21 cellular contexts compared by ENCODE assay signal in genomic region chr7:128303624-128304023, GRCh38. TPM values are rescaled to one million over a fixed set of nuclear protein-coding genes. Genes with fewer than 3 reads are reported as not detected.
"Had no signal": no experiment of that assay in that cellular context is flagged by ENCODE, and none has a peak within 500 bp of the region (broad histone marks: within the 10 kb centered on the region; RNA-seq: fewer than 3 reads in every experiment).

No MANE protein-coding gene starts in this region.

- H3K4me3 Mint-ChIP-seq: activated CD4-positive, alpha-beta memory T cell treated with anti-CD3 and anti-CD28 coated beads, Interleukin-2, amount 10 ng/mL, durations not matched to agents 7 days and 5 days; activated CD4-positive, alpha-beta T cell treated with anti-CD3 and anti-CD28 coated beads for 36 hours; activated naive CD4-positive, alpha-beta T cell treated with anti-CD3 and anti-CD28 coated beads for 36 hours; activated naive CD8-positive, alpha-beta T cell treated with anti-CD3 and anti-CD28 coated beads, Interleukin-2, amount 10 ng/mL, durations not matched to agents 7 days and 5 days; activated T-helper 17 cell treated with anti-CD3 and anti-CD28 coated beads, Interleukin-2, amount 50 U/mL, for 72 hours; T-helper 1 cell treated with Interleukin-12 subunit alpha and Interleukin-12 subunit beta and Interleukin-4 antibody, amounts not matched to agents 30 μg/mL and 1 μg/mL, for 36 hours had no signal

- H3K4me1 ChIP-seq: adrenal gland, Peyer's patch, SJSA1 had no signal

- H3K4me3 ChIP-seq: adrenal gland, Peyer's patch, SJSA1 had no signal

- H3K27ac ChIP-seq: adrenal gland, KMS-11, Peyer's patch, SJSA1, VCaP had no signal

- H3K9ac ChIP-seq: KMS-11 had no signal

- H3K9me3 ChIP-seq: adrenal gland, Peyer's patch, SJSA1 had no signal

- DNase-seq: activated CD4-positive, alpha-beta memory T cell treated with anti-CD3 and anti-CD28 coated beads, Interleukin-2, amount 10 ng/mL, durations not matched to agents 7 days and 5 days; activated CD4-positive, alpha-beta T cell treated with anti-CD3 and anti-CD28 coated beads for 36 hours; activated CD4-positive, alpha-beta T cell treated with anti-CD3 and anti-CD28 coated beads, Interleukin-2, amount 50 U/mL, for 1 hour; activated CD4-positive, CD25-positive, alpha-beta regulatory T cell; activated gamma-delta T cell; activated naive CD4-positive, alpha-beta T cell treated with anti-CD3 and anti-CD28 coated beads for 36 hours; activated naive CD8-positive, alpha-beta T cell treated with anti-CD3 and anti-CD28 coated beads, Interleukin-2, amount 10 ng/mL, durations not matched to agents 7 days and 5 days; activated T-cell treated with anti-CD3 and anti-CD28 coated beads for 4 hours; activated T-cell treated with anti-CD3 and anti-CD28 coated beads, Interleukin-2, amount 50 U/mL, for 48 hours; adrenal gland; NCI-H1092; NCI-H2029 treated with DMSO at 0.1 percent for 48 hours; Peyer's patch; SHP77 had no signal

- H3K9me3 Mint-ChIP-seq: activated CD4-positive, alpha-beta memory T cell treated with anti-CD3 and anti-CD28 coated beads, Interleukin-2, amount 10 ng/mL, durations not matched to agents 7 days and 5 days; activated naive CD4-positive, alpha-beta T cell treated with anti-CD3 and anti-CD28 coated beads for 36 hours; activated naive CD8-positive, alpha-beta T cell treated with anti-CD3 and anti-CD28 coated beads, Interleukin-2, amount 10 ng/mL, durations not matched to agents 7 days and 5 days; activated T-helper 17 cell treated with anti-CD3 and anti-CD28 coated beads, Interleukin-2, amount 50 U/mL, for 72 hours; T-helper 1 cell treated with Interleukin-12 subunit alpha and Interleukin-12 subunit beta and Interleukin-4 antibody, amounts not matched to agents 30 μg/mL and 1 μg/mL, for 36 hours had no signal

- H3K27ac Mint-ChIP-seq: activated CD4-positive, alpha-beta memory T cell treated with anti-CD3 and anti-CD28 coated beads, Interleukin-2, amount 10 ng/mL, durations not matched to agents 7 days and 5 days; activated CD4-positive, alpha-beta T cell treated with anti-CD3 and anti-CD28 coated beads for 36 hours; activated naive CD4-positive, alpha-beta T cell treated with anti-CD3 and anti-CD28 coated beads for 36 hours; activated naive CD8-positive, alpha-beta T cell treated with anti-CD3 and anti-CD28 coated beads, Interleukin-2, amount 10 ng/mL, durations not matched to agents 7 days and 5 days; activated T-helper 17 cell treated with anti-CD3 and anti-CD28 coated beads, Interleukin-2, amount 50 U/mL, for 72 hours; T-helper 1 cell treated with Interleukin-12 subunit alpha and Interleukin-12 subunit beta and Interleukin-4 antibody, amounts not matched to agents 30 μg/mL and 1 μg/mL, for 36 hours had no signal

- H3K27me3 ChIP-seq: adrenal gland, Peyer's patch, SJSA1 had no signal

- H3K27me3 Mint-ChIP-seq: activated CD4-positive, alpha-beta memory T cell treated with anti-CD3 and anti-CD28 coated beads, Interleukin-2, amount 10 ng/mL, durations not matched to agents 7 days and 5 days; activated CD4-positive, alpha-beta T cell treated with anti-CD3 and anti-CD28 coated beads for 36 hours; activated naive CD8-positive, alpha-beta T cell treated with anti-CD3 and anti-CD28 coated beads, Interleukin-2, amount 10 ng/mL, durations not matched to agents 7 days and 5 days; activated T-helper 17 cell treated with anti-CD3 and anti-CD28 coated beads, Interleukin-2, amount 50 U/mL, for 72 hours had no signal

- ATAC-seq: activated CD4-positive, alpha-beta T cell treated with anti-CD3 and anti-CD28 coated beads for 36 hours; activated T-helper 17 cell treated with anti-CD3 and anti-CD28 coated beads, Interleukin-2, amount 50 U/mL, for 72 hours; SK-N-SH treated with all-trans-retinoic acid at 6 μM for 48 hours had no signal

- H3K4me2 ChIP-seq: KMS-11 had no signal

- H3K4me1 Mint-ChIP-seq: activated CD4-positive, alpha-beta memory T cell treated with anti-CD3 and anti-CD28 coated beads, Interleukin-2, amount 10 ng/mL, durations not matched to agents 7 days and 5 days; activated CD4-positive, alpha-beta T cell treated with anti-CD3 and anti-CD28 coated beads for 36 hours; activated T-helper 17 cell treated with anti-CD3 and anti-CD28 coated beads, Interleukin-2, amount 50 U/mL, for 72 hours had no signal

RNA-seq across cellular contexts. Expression of gene PRRT4, which starts 57.9 kb away (rescaled TPM):
- total RNA-seq: activated CD4-positive, alpha-beta memory T cell treated with anti-CD3 and anti-CD28 coated beads, Interleukin-2, amount 10 ng/mL, durations not matched to agents 7 days and 5 days; MCF 10A; SJSA1 had no signal
